1 cellular context compared by ENCODE assay signal in genomic region chr9:98011122-98011521, GRCh38.
TF ChIP-seq lines count a peak whose summit lies in the region.

No MANE protein-coding gene starts in this region.

TF ChIP-seq in HEK293, 187 proteins besides CTCF, POLR2A, EP300 and RAD21 (continued from another document):
- TF ChIP-seq ZNF677 (tag by site-specific recombination; IDR thresholded peaks at IDR 0.05): no peak
- TF ChIP-seq, protein P1, sequence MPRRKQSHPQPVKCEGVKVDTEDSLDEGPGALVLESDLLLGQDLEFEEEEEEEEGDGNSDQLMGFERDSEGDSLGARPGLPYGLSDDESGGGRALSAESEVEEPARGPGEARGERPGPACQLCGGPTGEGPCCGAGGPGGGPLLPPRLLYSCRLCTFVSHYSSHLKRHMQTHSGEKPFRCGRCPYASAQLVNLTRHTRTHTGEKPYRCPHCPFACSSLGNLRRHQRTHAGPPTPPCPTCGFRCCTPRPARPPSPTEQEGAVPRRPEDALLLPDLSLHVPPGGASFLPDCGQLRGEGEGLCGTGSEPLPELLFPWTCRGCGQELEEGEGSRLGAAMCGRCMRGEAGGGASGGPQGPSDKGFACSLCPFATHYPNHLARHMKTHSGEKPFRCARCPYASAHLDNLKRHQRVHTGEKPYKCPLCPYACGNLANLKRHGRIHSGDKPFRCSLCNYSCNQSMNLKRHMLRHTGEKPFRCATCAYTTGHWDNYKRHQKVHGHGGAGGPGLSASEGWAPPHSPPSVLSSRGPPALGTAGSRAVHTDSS (tag by site-specific recombination; IDR thresholded peaks at IDR 0.05): peak; percentile 98
- no peak for TF ChIP-seq ZNF510 (tag by site-specific recombination; IDR thresholded peaks at IDR 0.05; ENCODE audit: insufficient replicate concordance)
- TF ChIP-seq SP3 (tag by site-specific recombination; IDR thresholded peaks at IDR 0.05): no peak
TF ChIP-seq in HEK293: peak in this region for 1.
